ENCODE assay signal across 21 cellular contexts in genomic region chr5:155140646-155141045, GRCh38.
"Had no signal": no experiment of that assay in that cellular context is flagged by ENCODE, and none has a peak within 500 bp of the region (broad histone marks: within the 10 kb centered on the region; RNA-seq: fewer than 3 reads in every experiment).

No MANE protein-coding gene starts in this region.

- H3K9me3 ChIP-seq: SK-N-SH had no signal

- H3K27ac Mint-ChIP-seq: T-cell had no signal

- DNase-seq: IMR-90; Karpas-422; KG1; MM.1S; NCI-H1092 treated with DMSO at 0.1 percent for 48 hours; NCI-H187; NCI-H2029; NCI-H2081 treated with DMSO at 0.1 percent for 48 hours; NCI-H226; NCI-H446; NCI-H510A; NCI-H526; NCI-H748 treated with DMSO at 0.1 percent for 48 hours; NK-92 treated with Interleukin-12 subunit alpha and Interleukin-12 subunit beta, amount 100 ng/mL, for 24 hours; PC-3; SHP77; SK-N-SH; SW 1271; T-cell had no signal

- H3K36me3 Mint-ChIP-seq: T-cell had no signal

- H3K4me1 Mint-ChIP-seq: T-cell had no signal

- H3K4me3 Mint-ChIP-seq: T-cell had no signal

- H3K9me3 Mint-ChIP-seq: T-cell had no signal

- H3K9ac ChIP-seq: SK-N-SH had no signal

- H3K27ac ChIP-seq: RWPE1 had no signal

- ATAC-seq: Panc1, PC-3, T-cell had no signal
